30 cellular contexts compared by ENCODE assay signal in the genomic region with DNA sequence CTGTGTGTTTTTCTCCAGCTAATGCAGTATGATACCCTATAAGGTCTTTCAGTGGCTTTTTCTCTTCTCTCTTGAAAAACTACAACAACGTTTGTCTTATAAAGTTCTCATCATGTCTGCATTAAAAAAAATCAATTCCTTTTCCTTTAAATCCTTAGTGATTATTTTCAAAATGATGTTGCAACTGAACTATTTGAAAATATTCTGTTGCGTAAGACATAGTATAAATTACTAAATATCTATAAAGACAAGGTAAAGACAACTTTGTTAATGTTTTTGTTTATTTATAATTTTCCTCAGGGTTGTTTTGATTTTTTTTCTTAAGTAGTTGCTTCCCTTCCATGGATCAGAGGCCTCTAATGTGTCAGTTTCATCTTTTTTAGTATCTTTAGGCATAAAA.
"Had no signal": no experiment of that assay in that cellular context is flagged by ENCODE, and none has a peak within 500 bp of the region (broad histone marks: within the 10 kb centered on the region; RNA-seq: fewer than 3 reads in every experiment).

No MANE protein-coding gene starts in this region.

- H3K27me3 ChIP-seq: adrenal gland, body of pancreas, breast epithelium, SJCRH30 had no signal

- H3K4me3 ChIP-seq: adrenal gland, body of pancreas, breast epithelium, SJCRH30, SK-N-MC had no signal

- DNase-seq: activated CD4-positive, alpha-beta T cell treated with anti-CD3 and anti-CD28 coated beads, Interleukin-2, amount 10 ng/mL, durations not matched to agents 24 days and 14 days; activated CD4-positive, alpha-beta T cell treated with anti-CD3 and anti-CD28 coated beads, Interleukin-2, amount 50 U/mL, for 4 hours; activated CD8-positive, alpha-beta T cell treated with anti-CD3 and anti-CD28 coated beads for 36 hours; activated gamma-delta T cell; activated naive CD4-positive, alpha-beta T cell treated with Interleukin-2 at 50 U/mL for 16 hours; activated naive CD8-positive, alpha-beta T cell treated with anti-CD3 and anti-CD28 coated beads, Interleukin-2, amount 10 ng/mL, durations not matched to agents 7 days and 5 days; activated T-cell treated with anti-CD3 and anti-CD28 coated beads, Interleukin-2, amount 50 U/mL, for 1 hour; activated T-cell treated with anti-CD3 and anti-CD28 coated beads, Interleukin-2, amount 50 U/mL, for 72 hours; adrenal gland; body of pancreas; NCI-H1092 treated with DMSO at 0.1 percent for 48 hours; NCI-H1417; NCI-H146; NCI-H187; NCI-H2029 treated with DMSO at 0.1 percent for 48 hours; NCI-H2107; NCI-H2171; NCI-H2227 treated with DMSO at 0.1 percent for 48 hours; NCI-H446; NCI-H510A treated with DMSO at 0.1 percent for 48 hours; NCI-H69; SHP77; SJCRH30 had no signal

- ATAC-seq: activated CD8-positive, alpha-beta T cell treated with anti-CD3 and anti-CD28 coated beads for 36 hours; activated T-cell treated with anti-CD3 and anti-CD28 coated beads, Interleukin-2, amount 50 U/mL, for 72 hours; activated T-helper 17 cell treated with anti-CD3 and anti-CD28 coated beads, Interleukin-2, amount 50 U/mL, for 72 hours; body of pancreas; Panc1 had no signal

- H3K9me3 ChIP-seq: adrenal gland, body of pancreas, breast epithelium, SJCRH30 had no signal

- FAIRE-seq: astrocyte, TTC549 had no signal

- H3K27ac ChIP-seq: adrenal gland, body of pancreas, breast epithelium, KMS-11, SJCRH30, SK-N-MC had no signal

- H3K9ac ChIP-seq: KMS-11 had no signal

- H3K4me1 ChIP-seq: body of pancreas, breast epithelium, SJCRH30 had no signal

- H3K36me3 ChIP-seq: adrenal gland, breast epithelium, SJCRH30 had no signal
